In genomic region chr2:231227309-231228162, GRCh38 we compare ENCODE assay signal across 1 cellular context.
TF ChIP-seq lines count a peak whose summit lies in the region.

No MANE protein-coding gene starts in this region.

TF ChIP-seq in HepG2, 621 proteins besides CTCF, POLR2A, EP300 and RAD21 (continued from another document):
- TF ChIP-seq ZNF816 (CRISPR knock-in tag; IDR thresholded peaks at IDR 0.05; ENCODE audit: borderline replicate concordance) = no peak
- TF ChIP-seq ZNF562 (CRISPR knock-in tag; IDR thresholded peaks at IDR 0.05; ENCODE audit: borderline replicate concordance) = no peak
- no peak for TF ChIP-seq SIX1 (CRISPR knock-in tag; IDR thresholded peaks at IDR 0.05; ENCODE audit: borderline replicate concordance)
- TF ChIP-seq, protein P1, sequence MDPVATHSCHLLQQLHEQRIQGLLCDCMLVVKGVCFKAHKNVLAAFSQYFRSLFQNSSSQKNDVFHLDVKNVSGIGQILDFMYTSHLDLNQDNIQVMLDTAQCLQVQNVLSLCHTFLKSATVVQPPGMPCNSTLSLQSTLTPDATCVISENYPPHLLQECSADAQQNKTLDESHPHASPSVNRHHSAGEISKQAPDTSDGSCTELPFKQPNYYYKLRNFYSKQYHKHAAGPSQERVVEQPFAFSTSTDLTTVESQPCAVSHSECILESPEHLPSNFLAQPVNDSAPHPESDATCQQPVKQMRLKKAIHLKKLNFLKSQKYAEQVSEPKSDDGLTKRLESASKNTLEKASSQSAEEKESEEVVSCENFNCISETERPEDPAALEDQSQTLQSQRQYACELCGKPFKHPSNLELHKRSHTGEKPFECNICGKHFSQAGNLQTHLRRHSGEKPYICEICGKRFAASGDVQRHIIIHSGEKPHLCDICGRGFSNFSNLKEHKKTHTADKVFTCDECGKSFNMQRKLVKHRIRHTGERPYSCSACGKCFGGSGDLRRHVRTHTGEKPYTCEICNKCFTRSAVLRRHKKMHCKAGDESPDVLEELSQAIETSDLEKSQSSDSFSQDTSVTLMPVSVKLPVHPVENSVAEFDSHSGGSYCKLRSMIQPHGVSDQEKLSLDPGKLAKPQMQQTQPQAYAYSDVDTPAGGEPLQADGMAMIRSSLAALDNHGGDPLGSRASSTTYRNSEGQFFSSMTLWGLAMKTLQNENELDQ (CRISPR knock-in tag; IDR thresholded peaks at IDR 0.05; ENCODE audit: borderline replicate concordance) = no peak
- TF ChIP-seq ZNF530 (CRISPR knock-in tag; IDR thresholded peaks at IDR 0.05; ENCODE audit: low read depth) = no peak
- TF ChIP-seq ZNF800 (CRISPR knock-in tag; IDR thresholded peaks at IDR 0.05) = no peak
- TF ChIP-seq, protein P2, sequence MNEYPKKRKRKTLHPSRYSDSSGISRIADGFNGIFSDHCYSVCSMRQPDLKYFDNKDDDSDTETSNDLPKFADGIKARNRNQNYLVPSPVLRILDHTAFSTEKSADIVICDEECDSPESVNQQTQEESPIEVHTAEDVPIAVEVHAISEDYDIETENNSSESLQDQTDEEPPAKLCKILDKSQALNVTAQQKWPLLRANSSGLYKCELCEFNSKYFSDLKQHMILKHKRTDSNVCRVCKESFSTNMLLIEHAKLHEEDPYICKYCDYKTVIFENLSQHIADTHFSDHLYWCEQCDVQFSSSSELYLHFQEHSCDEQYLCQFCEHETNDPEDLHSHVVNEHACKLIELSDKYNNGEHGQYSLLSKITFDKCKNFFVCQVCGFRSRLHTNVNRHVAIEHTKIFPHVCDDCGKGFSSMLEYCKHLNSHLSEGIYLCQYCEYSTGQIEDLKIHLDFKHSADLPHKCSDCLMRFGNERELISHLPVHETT (CRISPR knock-in tag; conservative IDR thresholded peaks at IDR 0.05) = no peak
- no peak for TF ChIP-seq ZNF232 (CRISPR knock-in tag; IDR thresholded peaks at IDR 0.05; ENCODE audit: borderline replicate concordance)
- TF ChIP-seq ARNT (IDR thresholded peaks at IDR 0.05) = no peak
- TF ChIP-seq HNF4A (CRISPR knock-in tag; IDR thresholded peaks at IDR 0.05) = no peak
- no peak for TF ChIP-seq PAX8 (CRISPR knock-in tag; IDR thresholded peaks at IDR 0.05; ENCODE audit: borderline replicate concordance)
- no peak for TF ChIP-seq HMG20B (CRISPR knock-in tag; conservative IDR thresholded peaks at IDR 0.05)
- TF ChIP-seq RERE (CRISPR knock-in tag; IDR thresholded peaks at IDR 0.05; ENCODE audit: low read depth) = no peak
- TF ChIP-seq, protein P3, sequence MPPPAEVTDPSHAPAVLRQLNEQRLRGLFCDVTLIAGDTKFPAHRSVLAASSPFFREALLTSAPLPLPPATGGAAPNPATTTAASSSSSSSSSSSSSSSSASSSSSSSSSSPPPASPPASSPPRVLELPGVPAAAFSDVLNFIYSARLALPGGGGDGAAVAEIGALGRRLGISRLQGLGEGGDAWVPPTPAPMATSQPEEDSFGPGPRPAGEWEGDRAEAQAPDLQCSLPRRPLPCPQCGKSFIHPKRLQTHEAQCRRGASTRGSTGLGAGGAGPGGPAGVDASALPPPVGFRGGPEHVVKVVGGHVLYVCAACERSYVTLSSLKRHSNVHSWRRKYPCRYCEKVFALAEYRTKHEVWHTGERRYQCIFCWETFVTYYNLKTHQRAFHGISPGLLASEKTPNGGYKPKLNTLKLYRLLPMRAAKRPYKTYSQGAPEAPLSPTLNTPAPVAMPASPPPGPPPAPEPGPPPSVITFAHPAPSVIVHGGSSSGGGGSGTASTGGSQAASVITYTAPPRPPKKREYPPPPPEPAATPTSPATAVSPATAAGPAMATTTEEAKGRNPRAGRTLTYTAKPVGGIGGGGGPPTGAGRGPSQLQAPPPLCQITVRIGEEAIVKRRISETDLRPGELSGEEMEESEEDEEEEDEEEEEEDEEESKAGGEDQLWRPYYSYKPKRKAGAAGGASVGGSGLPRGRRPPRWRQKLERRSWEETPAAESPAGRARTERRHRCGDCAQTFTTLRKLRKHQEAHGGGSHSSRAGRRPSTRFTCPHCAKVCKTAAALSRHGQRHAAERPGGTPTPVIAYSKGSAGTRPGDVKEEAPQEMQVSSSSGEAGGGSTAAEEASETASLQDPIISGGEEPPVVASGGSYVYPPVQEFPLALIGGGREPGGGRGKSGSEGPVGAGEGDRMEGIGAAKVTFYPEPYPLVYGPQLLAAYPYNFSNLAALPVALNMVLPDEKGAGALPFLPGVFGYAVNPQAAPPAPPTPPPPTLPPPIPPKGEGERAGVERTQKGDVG (CRISPR knock-in tag; IDR thresholded peaks at IDR 0.05; ENCODE audit: borderline replicate concordance) = no peak
- TF ChIP-seq ZNF616 (CRISPR knock-in tag; IDR thresholded peaks at IDR 0.05; ENCODE audit: low read depth) = no peak
- TF ChIP-seq, protein P4, sequence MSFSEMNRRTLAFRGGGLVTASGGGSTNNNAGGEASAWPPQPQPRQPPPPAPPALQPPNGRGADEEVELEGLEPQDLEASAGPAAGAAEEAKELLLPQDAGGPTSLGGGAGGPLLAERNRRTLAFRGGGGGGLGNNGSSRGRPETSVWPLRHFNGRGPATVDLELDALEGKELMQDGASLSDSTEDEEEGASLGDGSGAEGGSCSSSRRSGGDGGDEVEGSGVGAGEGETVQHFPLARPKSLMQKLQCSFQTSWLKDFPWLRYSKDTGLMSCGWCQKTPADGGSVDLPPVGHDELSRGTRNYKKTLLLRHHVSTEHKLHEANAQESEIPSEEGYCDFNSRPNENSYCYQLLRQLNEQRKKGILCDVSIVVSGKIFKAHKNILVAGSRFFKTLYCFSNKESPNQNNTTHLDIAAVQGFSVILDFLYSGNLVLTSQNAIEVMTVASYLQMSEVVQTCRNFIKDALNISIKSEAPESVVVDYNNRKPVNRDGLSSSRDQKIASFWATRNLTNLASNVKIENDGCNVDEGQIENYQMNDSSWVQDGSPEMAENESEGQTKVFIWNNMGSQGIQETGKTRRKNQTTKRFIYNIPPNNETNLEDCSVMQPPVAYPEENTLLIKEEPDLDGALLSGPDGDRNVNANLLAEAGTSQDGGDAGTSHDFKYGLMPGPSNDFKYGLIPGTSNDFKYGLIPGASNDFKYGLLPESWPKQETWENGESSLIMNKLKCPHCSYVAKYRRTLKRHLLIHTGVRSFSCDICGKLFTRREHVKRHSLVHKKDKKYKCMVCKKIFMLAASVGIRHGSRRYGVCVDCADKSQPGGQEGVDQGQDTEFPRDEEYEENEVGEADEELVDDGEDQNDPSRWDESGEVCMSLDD (CRISPR knock-in tag; IDR thresholded peaks at IDR 0.05; ENCODE audit: borderline replicate concordance) = no peak
- TF ChIP-seq HOXA9 (CRISPR knock-in tag; IDR thresholded peaks at IDR 0.05; ENCODE audit: borderline replicate concordance) = no peak
- TF ChIP-seq ZNF260 (CRISPR knock-in tag; IDR thresholded peaks at IDR 0.05; ENCODE audit: borderline replicate concordance, low read depth) = no peak
- TF ChIP-seq, protein P5, sequence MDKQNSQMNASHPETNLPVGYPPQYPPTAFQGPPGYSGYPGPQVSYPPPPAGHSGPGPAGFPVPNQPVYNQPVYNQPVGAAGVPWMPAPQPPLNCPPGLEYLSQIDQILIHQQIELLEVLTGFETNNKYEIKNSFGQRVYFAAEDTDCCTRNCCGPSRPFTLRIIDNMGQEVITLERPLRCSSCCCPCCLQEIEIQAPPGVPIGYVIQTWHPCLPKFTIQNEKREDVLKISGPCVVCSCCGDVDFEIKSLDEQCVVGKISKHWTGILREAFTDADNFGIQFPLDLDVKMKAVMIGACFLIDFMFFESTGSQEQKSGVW (CRISPR knock-in tag; IDR thresholded peaks at IDR 0.05; ENCODE audit: borderline replicate concordance) = no peak
- no peak for TF ChIP-seq SRSF4 (IDR thresholded peaks at IDR 0.05; ENCODE audit: low read depth, low read length, poor library complexity, severe bottlenecking)
- TF ChIP-seq HNF1B (CRISPR knock-in tag; IDR thresholded peaks at IDR 0.05) = no peak; the same call in 1 of the 2 replicates
- TF ChIP-seq IKZF4 (CRISPR knock-in tag; IDR thresholded peaks at IDR 0.05; ENCODE audit: borderline replicate concordance, low read depth, not compliant biosample characterization) = no peak
- no peak for TF ChIP-seq GPN1 (CRISPR knock-in tag; IDR thresholded peaks at IDR 0.05; ENCODE audit: borderline replicate concordance)
TF ChIP-seq in HepG2: peak in this region for 51.
